Comparison of ENCODE assay signal across 7 cellular contexts in genomic region chr19:48715276-48715675, GRCh38. TPM values are rescaled to one million over a fixed set of nuclear protein-coding genes. Genes with fewer than 3 reads are reported as not detected.
DNase-seq lines count a peak whose midpoint lies in the region; ATAC-seq and TF ChIP-seq lines count a peak whose summit lies in the region.
"Had no signal": no experiment of that assay in that cellular context is flagged by ENCODE, and none has a peak within 500 bp of the region (broad histone marks: within the 10 kb centered on the region; RNA-seq: fewer than 3 reads in every experiment).

No MANE protein-coding gene starts in this region.

- no peak for TF ChIP-seq POLR2A in gastrocnemius medialis (IDR thresholded peaks at IDR 0.05)

- H3K9me2 ChIP-seq in Karpas-422 (replicated peaks; ENCODE audit: insufficient read depth, low read length) = no peaks in the 10 kb centered on the region

- H3K27ac ChIP-seq in Karpas-422 (ENCODE audit: low read length) (no peak overlapping the region; the same call in 1 of the 2 replicates), gastrocnemius medialis (peak overlapping the region; percentile 88 to 98 (median 94)), SJCRH30 (no peak overlapping the region)

- H3K9ac ChIP-seq in Karpas-422 (ENCODE audit: low read length) = peak overlapping the region; percentile 96

- H2AFZ ChIP-seq in Karpas-422 (ENCODE audit: low read length) = no peak overlapping the region

- peak overlapping the region; percentile 100 for H3K4me2 ChIP-seq in Karpas-422 (ENCODE audit: low read depth, low read length, poor library complexity, severe bottlenecking)

- DNase-seq in Karpas-422 = no peak
- DNase-seq in central memory CD8-positive, alpha-beta T cell (ENCODE audit: low spot score in 2 of 2) = no peak
- DNase-seq in gastrocnemius medialis = no peak
- DNase-seq in SJCRH30 = no peak
- no peak for DNase-seq in NOMO-1 treated with DMSO at 0.1 percent for 48 hours (lab: John Stamatoyannopoulos, UW; ENCODE audit: unreplicated experiment)

- no peaks in the 10 kb centered on the region for H3K27me3 Mint-ChIP-seq in central memory CD8-positive, alpha-beta T cell

- H3K27me3 ChIP-seq in Karpas-422 (ENCODE audit: low read length) = no peaks in the 10 kb centered on the region
- H3K27me3 ChIP-seq in gastrocnemius medialis = no peaks in the 10 kb centered on the region
- no peaks in the 10 kb centered on the region for H3K27me3 ChIP-seq in SJCRH30

- H3K4me1 ChIP-seq in Karpas-422 (ENCODE audit: low read length) = peaks cover 26% of the 10 kb centered on the region
- H3K4me1 ChIP-seq in gastrocnemius medialis = peaks cover 50 to 54% of the 10 kb centered on the region in 2 donors
- no peaks in the 10 kb centered on the region for H3K4me1 ChIP-seq in SJCRH30

- in situ Hi-C loops in gastrocnemius medialis (cut with MboI; ENCODE audit: low sequenced_read_pairs in 4 of 4) = loop anchor here in 1 of 4 donors (10.0 kb wide), 1 partner anchor 60 kb away; no protein-coding TSS in a partner anchor

- no peak overlapping the region for H3K27ac Mint-ChIP-seq in central memory CD8-positive, alpha-beta T cell (ENCODE audit: low read depth)

- ATAC-seq in central memory CD8-positive, alpha-beta T cell (replicated peaks; ENCODE audit: extremely low read depth, poor library complexity, severe bottlenecking) = no peak
- ATAC-seq in gastrocnemius medialis (no peak), GM18511 (IDR thresholded peaks at IDR 0.05; ENCODE audit: unreplicated experiment) (no peak)

- peaks cover 3% of the 10 kb centered on the region for H3K36me3 Mint-ChIP-seq in central memory CD8-positive, alpha-beta T cell (ENCODE audit: insufficient read depth)

- H3K4me3 ChIP-seq in Karpas-422 (ENCODE audit: low read length) (peak overlapping the region; percentile 80), gastrocnemius medialis (peak overlapping the region in 3 of 4 donors; percentile 44 to 65 (median 61)), SJCRH30 (no peak overlapping the region)

- peaks cover 9% of the 10 kb centered on the region; the same call in 1 of the 2 replicates for H3K79me2 ChIP-seq in Karpas-422 (ENCODE audit: low read length)

- no peak for TF ChIP-seq CTCF in gastrocnemius medialis (IDR thresholded peaks at IDR 0.05 in 4 of 5, conservative IDR thresholded peaks at IDR 0.05 in 1 of 5)

- peak overlapping the region; percentile 77 for H3K4me3 Mint-ChIP-seq in central memory CD8-positive, alpha-beta T cell

- H3K9me3 ChIP-seq in Karpas-422 (ENCODE audit: low read length) (peaks cover 5% of the 10 kb centered on the region), gastrocnemius medialis (no peaks in the 10 kb centered on the region), SJCRH30 (replicated peaks) (no peaks in the 10 kb centered on the region)

- H3K4me1 Mint-ChIP-seq in central memory CD8-positive, alpha-beta T cell = peaks cover 24% of the 10 kb centered on the region

- no peaks in the 10 kb centered on the region for H4K20me1 ChIP-seq in Karpas-422 (ENCODE audit: insufficient read depth, low read depth, low read length)

- no peaks in the 10 kb centered on the region for H3K36me3 ChIP-seq in Karpas-422 (ENCODE audit: insufficient read depth, low read length)
- no peaks in the 10 kb centered on the region for H3K36me3 ChIP-seq in gastrocnemius medialis
- peaks cover 40% of the 10 kb centered on the region for H3K36me3 ChIP-seq in SJCRH30

- intact Hi-C loops in gastrocnemius medialis (cut with DNase I; ENCODE audit: low total_unique reads) = loop anchor here (5.0 kb wide), 2 partner anchors 68 to 157 kb away; partner anchors contain the start of genes CA11 and PPP1R15A

- H3K9me3 Mint-ChIP-seq in central memory CD8-positive, alpha-beta T cell = no peaks in the 10 kb centered on the region

RNA-seq across cellular contexts. Expression of gene MAMSTR, which starts 4.2 kb away (rescaled TPM):
- 0.58 and 0.78 TPM in 2 replicates for total RNA-seq in Karpas-422 (2014; rRNA removed; shearing (Covaris generic); ENCODE audit: low replicate concordance)
- total RNA-seq in gastrocnemius medialis = 10 to 100 TPM in 1 of 4 donors, 1 to 10 TPM in 3; 3.4 to 10.8 (median 5.4) TPM
- 19.5 and 24.5 TPM in 2 replicates for total RNA-seq in SJCRH30 (2014; rRNA removed; shearing (Covaris generic))

RNA-seq across cellular contexts. Expression of gene FUT2, which starts 19.5 kb away (rescaled TPM):
- not detected in 2 replicates for total RNA-seq in Karpas-422 (2014; rRNA removed; shearing (Covaris generic); ENCODE audit: low replicate concordance)
- total RNA-seq in gastrocnemius medialis = under 1 TPM in 1 of 4 donors, not detected in 3; 0.19 TPM
- 0.08 and 0.30 TPM in 2 replicates for total RNA-seq in SJCRH30 (2014; rRNA removed; shearing (Covaris generic))
- total RNA-seq: T-helper 1 cell treated with Interleukin-12 subunit alpha and Interleukin-12 subunit beta and Interleukin-4 antibody, amounts not matched to agents 30 ng/mL and 1 ng/mL, for 36 hours had no signal

RNA-seq across cellular contexts. Expression of gene RASIP1, which starts 25.1 kb away (rescaled TPM):
- total RNA-seq in Karpas-422 (2014; rRNA removed; shearing (Covaris generic); ENCODE audit: low replicate concordance) = not detected in 2 replicates
- 1 to 10 TPM; 3.4 to 8.1 (median 6.3) TPM for total RNA-seq in gastrocnemius medialis
- 0.99 and 1.5 TPM in 2 replicates for total RNA-seq in SJCRH30 (2014; rRNA removed; shearing (Covaris generic))

RNA-seq across cellular contexts. Expression of gene IZUMO1, which starts 31.4 kb away (rescaled TPM):
- total RNA-seq in Karpas-422 (2014; rRNA removed; shearing (Covaris generic); ENCODE audit: low replicate concordance) = not detected in 2 replicates
- 1 to 10 TPM in 1 of 4 donors, not detected in 3; 2.1 TPM for total RNA-seq in gastrocnemius medialis
- total RNA-seq in SJCRH30 (2014; rRNA removed; shearing (Covaris generic)) = not detected in 2 replicates
- total RNA-seq: T-helper 1 cell treated with Interleukin-12 subunit alpha and Interleukin-12 subunit beta and Interleukin-4 antibody, amounts not matched to agents 30 ng/mL and 1 ng/mL, for 36 hours had no signal

RNA-seq across cellular contexts. Expression of gene FUT1, which starts 37.2 kb away (rescaled TPM):
- total RNA-seq in Karpas-422 (2014; rRNA removed; shearing (Covaris generic); ENCODE audit: low replicate concordance) = not detected in 2 replicates
- 1 to 10 TPM in 2 of 4 donors, under 1 TPM in 2; 0.61 to 1.3 (median 0.98) TPM for total RNA-seq in gastrocnemius medialis
- not detected in 2 replicates for total RNA-seq in SJCRH30 (2014; rRNA removed; shearing (Covaris generic))

Comparison
In these comparisons a context has a peak if more than half of its experiments do, and no peak if none do; other contexts are left out.
1. H3K27ac ChIP-seq: peak in gastrocnemius medialis (4 of 4); none in Karpas-422 (single experiment) and SJCRH30 (single experiment).